ENCODE assay signal across 10 cellular contexts in the genomic region with DNA sequence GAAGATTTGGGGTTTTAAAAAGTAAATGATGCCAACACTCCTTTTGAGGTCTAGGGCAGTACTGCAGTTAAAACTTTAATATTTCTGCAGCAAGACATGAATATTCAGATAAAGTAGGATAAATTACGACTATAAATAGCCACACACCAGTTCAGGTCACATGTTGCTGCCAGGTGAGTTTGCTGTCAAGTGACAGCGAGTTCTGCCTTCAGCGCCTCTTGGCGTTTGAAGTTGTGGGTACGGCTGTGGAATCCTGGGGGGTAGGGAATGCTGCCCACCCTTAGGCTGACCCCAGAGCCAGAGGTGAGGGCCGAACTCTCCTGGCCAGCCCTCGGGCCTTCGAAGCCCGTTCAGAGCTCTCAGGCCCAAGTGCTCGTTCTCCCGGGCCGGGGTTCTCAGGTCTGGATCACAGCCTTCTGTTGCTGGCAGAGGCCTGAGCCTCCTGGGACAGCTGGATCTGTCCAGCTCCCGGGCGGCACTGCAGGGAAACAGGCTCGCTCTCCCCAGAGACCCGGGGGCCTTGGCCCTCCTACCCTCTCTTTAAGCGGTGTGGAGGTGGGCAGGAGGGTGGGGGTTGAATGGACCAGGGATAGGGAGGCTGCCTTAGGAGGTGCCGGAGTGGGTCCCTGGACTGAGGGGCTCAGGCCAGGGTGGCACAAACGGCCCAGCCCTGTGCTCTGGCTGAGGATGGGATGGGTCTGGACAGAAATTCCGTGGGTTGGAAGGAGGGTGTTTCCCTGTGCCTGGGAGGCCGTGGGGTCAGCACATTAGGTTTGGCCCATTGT. TPM values are rescaled to one million over a fixed set of nuclear protein-coding genes. Genes with fewer than 3 reads are reported as not detected.
DNase-seq lines count a peak whose midpoint lies in the region; ATAC-seq and TF ChIP-seq lines count a peak whose summit lies in the region.
"Had no signal": no experiment of that assay in that cellular context is flagged by ENCODE, and none has a peak within 500 bp of the region (broad histone marks: within the 10 kb centered on the region; RNA-seq: fewer than 3 reads in every experiment).

No MANE protein-coding gene starts in this region.

- in situ Hi-C loops in Panc1 (cut with HindIII; ENCODE audit: low pct_unique_long_range_greater_than_20kb, low sequenced_read_pairs), result loop anchor here (25.0 kb wide), 1 partner anchor 100 kb away; no protein-coding TSS in a partner anchor

- H3K27me3 ChIP-seq in Panc1 (ENCODE audit: control insufficient read depth, insufficient read depth, low read length) (no peaks in the 10 kb centered on the region), muscle layer of duodenum (ENCODE audit: low read depth, low read length) (no peaks in the 10 kb centered on the region)

- ATAC-seq in Panc1 (no peak), HG02642 (IDR thresholded peaks at IDR 0.05; ENCODE audit: poor library complexity, unreplicated experiment) (no peak)

- POLR2A ChIA-PET in Panc1 (lab: Charles Lee), result no interaction called here

- peak overlapping the region; percentile 52 for H3K4me3 Mint-ChIP-seq in type B pancreatic cell
- H3K4me3 Mint-ChIP-seq: activated naive CD4-positive, alpha-beta T cell treated with anti-CD3 and anti-CD28 coated beads, Interleukin-2, amount 50 U/mL, for 24 hours had no signal

- H3K27ac ChIP-seq in Panc1 (ENCODE audit: low read length) (peak overlapping the region; percentile 98), muscle layer of duodenum (ENCODE audit: low read length) (peak overlapping the region; percentile 96)

- H3K4me1 Mint-ChIP-seq in type B pancreatic cell (ENCODE audit: unreplicated experiment), result peaks cover 25% of the 10 kb centered on the region

- H3K4me1 ChIP-seq in Panc1 (ENCODE audit: control insufficient read depth, insufficient read depth, low read length) (peaks cover 61% of the 10 kb centered on the region), muscle layer of duodenum (ENCODE audit: control insufficient read depth in 1 of 2, insufficient read depth in 2 of 2, low read length in 2 of 2) (peaks cover 37 to 72% of the 10 kb centered on the region in 2 donors)

- H3K36me3 ChIP-seq in Panc1 (ENCODE audit: control insufficient read depth, insufficient read depth, low read length) (peaks cover 4% of the 10 kb centered on the region), muscle layer of duodenum (ENCODE audit: control insufficient read depth in 1 of 2, insufficient read depth in 2 of 2, low read length in 2 of 2) (peaks cover 13 to 25% of the 10 kb centered on the region in 2 donors)

- H3K9me3 Mint-ChIP-seq in type B pancreatic cell, result no peaks in the 10 kb centered on the region
- H3K9me3 Mint-ChIP-seq: activated naive CD4-positive, alpha-beta T cell treated with anti-CD3 and anti-CD28 coated beads, Interleukin-2, amount 50 U/mL, for 24 hours had no signal

- DNase-seq in Panc1 (ENCODE audit: low read depth, low spot score), result no peak
- no peak for DNase-seq in epithelial cell of proximal tubule (ENCODE audit: low read depth)
- DNase-seq in type B pancreatic cell (ENCODE audit: extremely low spot score, unreplicated experiment), result no peak
- DNase-seq in DMS53 (lab: John Stamatoyannopoulos, UW), result no peak
- DNase-seq in pons (ENCODE audit: low spot score), result no peak
- DNase-seq in activated gamma-delta T cell (lab: John Stamatoyannopoulos, UW), result no peak
- DNase-seq: activated CD4-positive, alpha-beta T cell treated with anti-CD3 and anti-CD28 coated beads for 4 hours had no signal

- H3K27me3 Mint-ChIP-seq in type B pancreatic cell, result no peaks in the 10 kb centered on the region
- H3K27me3 Mint-ChIP-seq: activated naive CD4-positive, alpha-beta T cell treated with anti-CD3 and anti-CD28 coated beads, Interleukin-2, amount 50 U/mL, for 24 hours had no signal

- intact Hi-C loops in Panc1 (cut with micrococcal nuclease; ENCODE audit: unreplicated experiment), result no loop called here

- CTCF ChIA-PET in Panc1 (lab: Charles Lee), result interaction anchor here (0.6 kb wide), 2 partner anchors 18 to 114 kb away, joined by 3 read pairs; partner anchors contain the start of gene BAIAP2L1

- H3K27ac Mint-ChIP-seq in type B pancreatic cell, result peak overlapping the region; percentile 82
- H3K27ac Mint-ChIP-seq: activated naive CD4-positive, alpha-beta T cell treated with anti-CD3 and anti-CD28 coated beads, Interleukin-2, amount 50 U/mL, for 24 hours had no signal

- H3K4me3 ChIP-seq in Panc1 (ENCODE audit: low read depth in 2 of 2, low read length in 2 of 2), result no peak overlapping the region
- peak overlapping the region; percentile 22 for H3K4me3 ChIP-seq in epithelial cell of proximal tubule (ENCODE audit: low read depth, low read length)
- H3K4me3 ChIP-seq in muscle layer of duodenum (ENCODE audit: low read depth in 1 of 2, low read length in 2 of 2), result peak overlapping the region; percentile 26 to 87

- no TSS peak for BruUV-seq in Panc1 (replicated peaks; lab: Mats Ljungman, UMichigan)

- H3K9me3 ChIP-seq in Panc1 (ENCODE audit: control insufficient read depth, insufficient read depth, low read depth, low read length), result no peaks in the 10 kb centered on the region
- H3K9me3 ChIP-seq in muscle layer of duodenum (ENCODE audit: control insufficient read depth in 1 of 2, low read length in 2 of 2), result no peaks in the 10 kb centered on the region

- TF ChIP-seq CTCF in Panc1 (IDR thresholded peaks at IDR 0.05) (no peak), epithelial cell of proximal tubule (conservative IDR thresholded peaks at IDR 0.05; ENCODE audit: low read depth, low read length) (no peak), type B pancreatic cell (conservative IDR thresholded peaks at IDR 0.05) (no peak)

- H3K36me3 Mint-ChIP-seq in type B pancreatic cell, result no peaks in the 10 kb centered on the region
- H3K36me3 Mint-ChIP-seq: activated naive CD4-positive, alpha-beta T cell treated with anti-CD3 and anti-CD28 coated beads, Interleukin-2, amount 50 U/mL, for 24 hours had no signal

RNA-seq across cellular contexts. Expression of gene BRI3, which starts 5.4 kb away (rescaled TPM):
- total RNA-seq in Panc1 (2021; ENCODE audit: unreplicated experiment) (344 TPM), epithelial cell of proximal tubule (20.0 and 41.9 TPM in 2 replicates), type B pancreatic cell (ENCODE audit: low replicate concordance) (151 and 190 TPM in 2 replicates)
- 404 TPM for polyA plus RNA-seq in Panc1 (2012; ENCODE audit: insufficient read length)

RNA-seq across cellular contexts. Expression of gene TECPR1, which starts 34.9 kb away (rescaled TPM):
- total RNA-seq in Panc1 (2021; ENCODE audit: unreplicated experiment) (21.0 TPM), epithelial cell of proximal tubule (13.2 and 16.7 TPM in 2 replicates), type B pancreatic cell (ENCODE audit: low replicate concordance) (32.4 and 39.9 TPM in 2 replicates)
- polyA plus RNA-seq in Panc1 (2012; ENCODE audit: insufficient read length), result 28.9 TPM

Comparison
In these comparisons a context has a peak if more than half of its experiments do, and no peak if none do; other contexts are left out.
1. H3K4me3 ChIP-seq: peak in epithelial cell of proximal tubule (single experiment) and muscle layer of duodenum (2 of 2); none in Panc1 (0 of 2).